ENCODE assay signal across 1 cellular context in genomic region chr17:60135160-60135950, GRCh38.
TF ChIP-seq lines count a peak whose summit lies in the region.

No MANE protein-coding gene starts in this region.

TF ChIP-seq in HepG2, 621 proteins besides CTCF, POLR2A, EP300 and RAD21 (continued from another document and continues in another):
- no peak for TF ChIP-seq ZNF407 (CRISPR knock-in tag; IDR thresholded peaks at IDR 0.05; ENCODE audit: not compliant biosample characterization)
- no peak for TF ChIP-seq GABPA (IDR thresholded peaks at IDR 0.05; ENCODE audit: low read depth, low read length)
- TF ChIP-seq GABPA (CRISPR knock-in tag; IDR thresholded peaks at IDR 0.05; ENCODE audit: low read depth): peak; percentile 63
- TF ChIP-seq ZMYM4 (CRISPR knock-in tag; IDR thresholded peaks at IDR 0.05): peak; percentile 84
- no peak for TF ChIP-seq THAP8 (CRISPR knock-in tag; IDR thresholded peaks at IDR 0.05; ENCODE audit: borderline replicate concordance)
- no peak for TF ChIP-seq NR2F1 (CRISPR knock-in tag; IDR thresholded peaks at IDR 0.05)
- peak; percentile 92 for TF ChIP-seq NFYC (CRISPR knock-in tag; IDR thresholded peaks at IDR 0.05)
- peak; percentile 67; the same call in 1 of the 2 replicates for TF ChIP-seq SNAPC2 (CRISPR knock-in tag; IDR thresholded peaks at IDR 0.05)
- 0 out of 2 replicates have a peak, but pooled peaks have one; percentile 15 for TF ChIP-seq SIX4 (CRISPR knock-in tag; IDR thresholded peaks at IDR 0.05)
- peak; percentile 88 for TF ChIP-seq MED13 (CRISPR knock-in tag; IDR thresholded peaks at IDR 0.05)
- no peak for TF ChIP-seq NFE2L2 (IDR thresholded peaks at IDR 0.05; ENCODE audit: low read length)
- no peak for TF ChIP-seq SSRP1 (CRISPR knock-in tag; IDR thresholded peaks at IDR 0.05)
- no peak for TF ChIP-seq FUBP1 (CRISPR knock-in tag; IDR thresholded peaks at IDR 0.05; ENCODE audit: borderline replicate concordance)
- TF ChIP-seq, protein P1, sequence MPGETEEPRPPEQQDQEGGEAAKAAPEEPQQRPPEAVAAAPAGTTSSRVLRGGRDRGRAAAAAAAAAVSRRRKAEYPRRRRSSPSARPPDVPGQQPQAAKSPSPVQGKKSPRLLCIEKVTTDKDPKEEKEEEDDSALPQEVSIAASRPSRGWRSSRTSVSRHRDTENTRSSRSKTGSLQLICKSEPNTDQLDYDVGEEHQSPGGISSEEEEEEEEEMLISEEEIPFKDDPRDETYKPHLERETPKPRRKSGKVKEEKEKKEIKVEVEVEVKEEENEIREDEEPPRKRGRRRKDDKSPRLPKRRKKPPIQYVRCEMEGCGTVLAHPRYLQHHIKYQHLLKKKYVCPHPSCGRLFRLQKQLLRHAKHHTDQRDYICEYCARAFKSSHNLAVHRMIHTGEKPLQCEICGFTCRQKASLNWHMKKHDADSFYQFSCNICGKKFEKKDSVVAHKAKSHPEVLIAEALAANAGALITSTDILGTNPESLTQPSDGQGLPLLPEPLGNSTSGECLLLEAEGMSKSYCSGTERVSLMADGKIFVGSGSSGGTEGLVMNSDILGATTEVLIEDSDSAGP (CRISPR knock-in tag; IDR thresholded peaks at IDR 0.05; ENCODE audit: borderline replicate concordance): peak; percentile 65
- TF ChIP-seq, protein P2, sequence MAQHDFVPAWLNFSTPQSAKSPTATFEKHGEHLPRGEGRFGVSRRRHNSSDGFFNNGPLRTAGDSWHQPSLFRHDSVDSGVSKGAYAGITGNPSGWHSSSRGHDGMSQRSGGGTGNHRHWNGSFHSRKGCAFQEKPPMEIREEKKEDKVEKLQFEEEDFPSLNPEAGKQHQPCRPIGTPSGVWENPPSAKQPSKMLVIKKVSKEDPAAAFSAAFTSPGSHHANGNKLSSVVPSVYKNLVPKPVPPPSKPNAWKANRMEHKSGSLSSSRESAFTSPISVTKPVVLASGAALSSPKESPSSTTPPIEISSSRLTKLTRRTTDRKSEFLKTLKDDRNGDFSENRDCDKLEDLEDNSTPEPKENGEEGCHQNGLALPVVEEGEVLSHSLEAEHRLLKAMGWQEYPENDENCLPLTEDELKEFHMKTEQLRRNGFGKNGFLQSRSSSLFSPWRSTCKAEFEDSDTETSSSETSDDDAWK (CRISPR knock-in tag; IDR thresholded peaks at IDR 0.05): no peak
- no peak for TF ChIP-seq SNAPC5 (CRISPR knock-in tag; IDR thresholded peaks at IDR 0.05; ENCODE audit: borderline replicate concordance)
- TF ChIP-seq, protein P3, sequence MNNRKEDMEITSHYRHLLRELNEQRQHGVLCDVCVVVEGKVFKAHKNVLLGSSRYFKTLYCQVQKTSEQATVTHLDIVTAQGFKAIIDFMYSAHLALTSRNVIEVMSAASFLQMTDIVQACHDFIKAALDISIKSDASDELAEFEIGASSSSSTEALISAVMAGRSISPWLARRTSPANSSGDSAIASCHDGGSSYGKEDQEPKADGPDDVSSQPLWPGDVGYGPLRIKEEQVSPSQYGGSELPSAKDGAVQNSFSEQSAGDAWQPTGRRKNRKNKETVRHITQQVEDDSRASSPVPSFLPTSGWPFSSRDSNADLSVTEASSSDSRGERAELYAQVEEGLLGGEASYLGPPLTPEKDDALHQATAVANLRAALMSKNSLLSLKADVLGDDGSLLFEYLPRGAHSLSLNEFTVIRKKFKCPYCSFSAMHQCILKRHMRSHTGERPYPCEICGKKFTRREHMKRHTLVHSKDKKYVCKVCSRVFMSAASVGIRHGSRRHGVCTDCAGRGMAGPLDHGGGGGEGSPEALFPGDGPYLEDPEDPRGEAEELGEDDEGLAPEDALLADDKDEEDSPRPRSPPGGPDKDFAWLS (CRISPR knock-in tag; IDR thresholded peaks at IDR 0.05; ENCODE audit: borderline replicate concordance): 0 out of 2 replicates have a peak, but pooled peaks have one; percentile 55
- TF ChIP-seq, protein P4, sequence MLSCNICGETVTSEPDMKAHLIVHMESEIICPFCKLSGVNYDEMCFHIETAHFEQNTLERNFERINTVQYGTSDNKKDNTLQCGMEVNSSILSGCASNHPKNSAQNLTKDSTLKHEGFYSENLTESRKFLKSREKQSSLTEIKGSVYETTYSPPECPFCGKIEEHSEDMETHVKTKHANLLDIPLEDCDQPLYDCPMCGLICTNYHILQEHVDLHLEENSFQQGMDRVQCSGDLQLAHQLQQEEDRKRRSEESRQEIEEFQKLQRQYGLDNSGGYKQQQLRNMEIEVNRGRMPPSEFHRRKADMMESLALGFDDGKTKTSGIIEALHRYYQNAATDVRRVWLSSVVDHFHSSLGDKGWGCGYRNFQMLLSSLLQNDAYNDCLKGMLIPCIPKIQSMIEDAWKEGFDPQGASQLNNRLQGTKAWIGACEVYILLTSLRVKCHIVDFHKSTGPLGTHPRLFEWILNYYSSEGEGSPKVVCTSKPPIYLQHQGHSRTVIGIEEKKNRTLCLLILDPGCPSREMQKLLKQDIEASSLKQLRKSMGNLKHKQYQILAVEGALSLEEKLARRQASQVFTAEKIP (CRISPR knock-in tag; IDR thresholded peaks at IDR 0.05; ENCODE audit: borderline replicate concordance): no peak
- TF ChIP-seq RCOR2 (CRISPR knock-in tag; IDR thresholded peaks at IDR 0.05): no peak
- TF ChIP-seq, protein P5, sequence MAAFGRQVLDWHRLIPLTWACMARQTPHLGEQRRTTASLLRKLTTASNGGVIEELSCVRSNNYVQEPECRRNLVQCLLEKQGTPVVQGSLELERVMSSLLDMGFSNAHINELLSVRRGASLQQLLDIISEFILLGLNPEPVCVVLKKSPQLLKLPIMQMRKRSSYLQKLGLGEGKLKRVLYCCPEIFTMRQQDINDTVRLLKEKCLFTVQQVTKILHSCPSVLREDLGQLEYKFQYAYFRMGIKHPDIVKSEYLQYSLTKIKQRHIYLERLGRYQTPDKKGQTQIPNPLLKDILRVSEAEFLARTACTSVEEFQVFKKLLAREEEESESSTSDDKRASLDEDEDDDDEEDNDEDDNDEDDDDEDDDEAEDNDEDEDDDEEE (CRISPR knock-in tag; IDR thresholded peaks at IDR 0.05): no peak; the same call in 1 of the 2 replicates
- TF ChIP-seq RARG (CRISPR knock-in tag; IDR thresholded peaks at IDR 0.05; ENCODE audit: low read depth): no peak
- peak; percentile 97; the same call in 1 of the 2 replicates for TF ChIP-seq ZNF256 (CRISPR knock-in tag; conservative IDR thresholded peaks at IDR 0.05)
- TF ChIP-seq ZNF333 (CRISPR knock-in tag; IDR thresholded peaks at IDR 0.05; ENCODE audit: borderline replicate concordance): no peak; the same call in 1 of the 2 replicates
- TF ChIP-seq SMAD3 (CRISPR knock-in tag; IDR thresholded peaks at IDR 0.05): peak; percentile 23; the same call in 1 of the 2 replicates
- no peak for TF ChIP-seq HMG20B (CRISPR knock-in tag; conservative IDR thresholded peaks at IDR 0.05)
- peak; percentile 65; the same call in 1 of the 2 replicates for TF ChIP-seq MYC (CRISPR knock-in tag; IDR thresholded peaks at IDR 0.05; ENCODE audit: borderline replicate concordance)
- TF ChIP-seq POGZ (CRISPR knock-in tag; IDR thresholded peaks at IDR 0.05): peak; percentile 76
- TF ChIP-seq ZNF891 (CRISPR knock-in tag; IDR thresholded peaks at IDR 0.05): peak; percentile 65; the same call in 1 of the 2 replicates
- peak; percentile 92; the same call in 1 of the 2 replicates for TF ChIP-seq ZNF180 (CRISPR knock-in tag; IDR thresholded peaks at IDR 0.05; ENCODE audit: borderline replicate concordance, low read depth)
- peak; percentile 74 for TF ChIP-seq HNRNPLL (IDR thresholded peaks at IDR 0.05; ENCODE audit: low read depth, low read length, poor library complexity, severe bottlenecking)
- no peak for TF ChIP-seq ZSCAN5A (CRISPR knock-in tag; IDR thresholded peaks at IDR 0.05; ENCODE audit: borderline replicate concordance)
- TF ChIP-seq ZNF781 (CRISPR knock-in tag; IDR thresholded peaks at IDR 0.05; ENCODE audit: borderline replicate concordance, not compliant biosample characterization): peak; percentile 82
- TF ChIP-seq ZNF224 (CRISPR knock-in tag; IDR thresholded peaks at IDR 0.05): 0 out of 2 replicates have a peak, but pooled peaks have one; percentile 34
